In the genomic region with DNA sequence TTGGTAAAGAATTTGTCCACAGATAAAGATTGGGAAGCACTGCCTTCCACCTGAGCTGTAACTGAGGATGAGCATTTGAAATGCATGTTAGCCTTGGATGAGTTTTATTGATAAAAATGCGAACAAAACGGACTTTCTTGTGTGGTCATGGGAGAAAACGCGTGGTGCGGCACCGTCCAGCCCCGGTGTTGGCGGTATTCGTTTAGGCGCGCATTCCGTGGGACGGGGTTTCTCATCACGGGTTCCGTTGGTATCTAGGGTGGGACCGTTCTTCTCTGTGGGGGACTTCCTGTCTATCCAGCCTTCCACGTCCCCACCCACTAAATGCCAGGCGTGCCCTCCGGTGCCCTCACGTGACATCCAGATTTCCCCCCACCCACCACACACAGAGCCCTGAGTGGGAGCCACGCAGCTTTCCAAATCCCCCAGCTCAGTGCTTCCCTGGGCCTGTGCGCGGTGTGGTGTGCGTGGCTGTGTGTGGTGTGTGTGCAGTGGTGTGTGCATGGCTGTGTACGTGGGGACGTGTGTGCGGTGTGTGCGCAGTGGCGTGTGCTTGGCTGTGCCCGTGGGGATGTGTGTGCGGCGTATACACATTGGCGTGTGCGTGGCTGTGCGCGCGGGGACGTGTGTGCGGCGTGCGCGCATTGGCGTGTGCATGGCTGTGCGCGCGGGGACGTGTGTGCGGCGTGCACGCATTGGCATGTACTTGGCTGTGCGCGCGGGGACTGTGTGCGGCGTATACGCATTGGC, we compare ENCODE assay signal across 31 cellular contexts.
"Had no signal": no experiment of that assay in that cellular context is flagged by ENCODE, and none has a peak within 500 bp of the region (broad histone marks: within the 10 kb centered on the region; RNA-seq: fewer than 3 reads in every experiment).

No MANE protein-coding gene starts in this region.

- H3K27ac ChIP-seq: colonic mucosa, esophagus squamous epithelium, heart right ventricle, left lung, neutrophil, prostate gland, right atrium auricular region, stomach, thyroid gland, vagina had no signal

- H3K36me3 ChIP-seq: colonic mucosa had no signal

- H3K27me3 Mint-ChIP-seq: dendritic cell treated with granulocyte-macrophage colony-stimulating factor and Interleukin-4, amounts not matched to agents 40 ng/mL and 50 ng/mL, for 4 days; naive thymus-derived CD4-positive, alpha-beta T cell had no signal

- H3K4me2 ChIP-seq: smooth muscle cell had no signal

- DNase-seq: colonic mucosa; effector CD8-positive, alpha-beta T cell; endodermal cell; esophagus squamous epithelium; foreskin melanocyte; glutamatergic neuron; heart right ventricle; hippocampal formation; left cardiac atrium; mammary epithelial cell; mesendoderm; midbrain; naive thymus-derived CD4-positive, alpha-beta T cell; stimulated activated CD4-positive, alpha-beta T cell treated with anti-CD3 and anti-CD28 coated beads, Interleukin-12 subunit alpha, Interleukin-12 subunit beta, amount 100 ng/mL, for 4 hours; stimulated activated CD4-positive, alpha-beta T cell treated with anti-CD3 and anti-CD28 coated beads, Interleukin-1b, Interleukin-23, amount 100 ng/mL, for 48 hours; stimulated activated CD4-positive, alpha-beta T cell treated with anti-CD3 and anti-CD28 coated beads, Interleukin-4, amount 100 ng/mL, for 1 hour; stimulated activated naive CD4-positive, alpha-beta T cell treated with Interleukin-2 at 50 U/mL for 16 hours; stomach; thyroid gland; trophoblast cell had no signal

- H3K4me3 Mint-ChIP-seq: dendritic cell treated with granulocyte-macrophage colony-stimulating factor and Interleukin-4, amounts not matched to agents 40 ng/mL and 50 ng/mL, for 4 days; endodermal cell; naive thymus-derived CD4-positive, alpha-beta T cell; stimulated activated effector memory CD8-positive, alpha-beta T cell treated with anti-CD3 and anti-CD28 coated beads, Interleukin-12 subunit alpha, Interleukin-12 subunit beta, amount 100 ng/mL, for 72 hours had no signal

- H3K4me3 ChIP-seq: colonic mucosa, esophagus squamous epithelium, heart right ventricle, left lung, prostate gland, right atrium auricular region, smooth muscle cell, stomach, thyroid gland, vagina had no signal

- H3K27ac Mint-ChIP-seq: dendritic cell treated with granulocyte-macrophage colony-stimulating factor and Interleukin-4, amounts not matched to agents 40 ng/mL and 50 ng/mL, for 4 days; naive thymus-derived CD4-positive, alpha-beta T cell had no signal

- H3K27me3 ChIP-seq: colonic mucosa, esophagus squamous epithelium, heart right ventricle, left lung, neutrophil, right atrium auricular region, stomach, thyroid gland, vagina had no signal

- H3K9me3 Mint-ChIP-seq: dendritic cell treated with granulocyte-macrophage colony-stimulating factor and Interleukin-4, amounts not matched to agents 40 ng/mL and 50 ng/mL, for 4 days; endodermal cell; naive thymus-derived CD4-positive, alpha-beta T cell; stimulated activated effector memory CD8-positive, alpha-beta T cell treated with anti-CD3 and anti-CD28 coated beads, Interleukin-12 subunit alpha, Interleukin-12 subunit beta, amount 100 ng/mL, for 72 hours had no signal

- FAIRE-seq: endothelial cell of umbilical vein, islet of Langerhans had no signal

- H3K4me1 ChIP-seq: colonic mucosa, heart right ventricle, left lung, prostate gland, right atrium auricular region, thyroid gland, vagina had no signal

- H3K4me1 Mint-ChIP-seq: stimulated activated effector memory CD8-positive, alpha-beta T cell treated with anti-CD3 and anti-CD28 coated beads, Interleukin-12 subunit alpha, Interleukin-12 subunit beta, amount 100 ng/mL, for 72 hours had no signal

- ATAC-seq: heart right ventricle; left cardiac atrium; left lung; naive thymus-derived CD4-positive, alpha-beta T cell; sciatic nerve; stimulated activated effector memory CD8-positive, alpha-beta T cell treated with anti-CD3 and anti-CD28 coated beads, Interleukin-12 subunit alpha, Interleukin-12 subunit beta, amount 100 ng/mL, for 72 hours had no signal

- H3K9me3 ChIP-seq: colonic mucosa, esophagus squamous epithelium, heart right ventricle, left lung, neutrophil, prostate gland, right atrium auricular region, stomach, thyroid gland, vagina had no signal
